ENCODE assay signal across 16 cellular contexts in genomic region chr3:112740800-112741199, GRCh38.
"Had no signal": no experiment of that assay in that cellular context is flagged by ENCODE, and none has a peak within 500 bp of the region (broad histone marks: within the 10 kb centered on the region; RNA-seq: fewer than 3 reads in every experiment).

No MANE protein-coding gene starts in this region.

- H3K36me3 Mint-ChIP-seq: activated naive CD8-positive, alpha-beta T cell treated with anti-CD3 and anti-CD28 coated beads, Interleukin-2, amount 10 ng/mL, durations not matched to agents 7 days and 5 days; natural killer cell had no signal

- H3K27ac Mint-ChIP-seq: activated naive CD8-positive, alpha-beta T cell treated with anti-CD3 and anti-CD28 coated beads, Interleukin-2, amount 10 ng/mL, durations not matched to agents 7 days and 5 days; natural killer cell; progenitor cell of endocrine pancreas had no signal

- H3K27ac ChIP-seq: ascending aorta, colonic mucosa had no signal

- H3K9me3 Mint-ChIP-seq: natural killer cell had no signal

- H3K4me3 ChIP-seq: ascending aorta, colonic mucosa, lung had no signal

- H3K4me1 ChIP-seq: ascending aorta, colonic mucosa had no signal

- DNase-seq: activated CD4-positive, CD25-positive, alpha-beta regulatory T cell; activated effector memory CD4-positive, alpha-beta T cell treated with Interleukin-2 at 50 U/mL for 16 hours; activated naive CD8-positive, alpha-beta T cell treated with anti-CD3 and anti-CD28 coated beads, Interleukin-2, amount 10 ng/mL, durations not matched to agents 7 days and 5 days; colonic mucosa; foreskin melanocyte; head of caudate nucleus; left colon; natural killer cell; occipital lobe; right cardiac atrium; SK-N-SH; small intestine; trophoblast cell had no signal

- H3K27me3 ChIP-seq: ascending aorta, colonic mucosa had no signal

- H3K4me3 Mint-ChIP-seq: activated naive CD8-positive, alpha-beta T cell treated with anti-CD3 and anti-CD28 coated beads, Interleukin-2, amount 10 ng/mL, durations not matched to agents 7 days and 5 days; natural killer cell had no signal

- ATAC-seq: left colon, right cardiac atrium had no signal

- H3K27me3 Mint-ChIP-seq: activated naive CD8-positive, alpha-beta T cell treated with anti-CD3 and anti-CD28 coated beads, Interleukin-2, amount 10 ng/mL, durations not matched to agents 7 days and 5 days; progenitor cell of endocrine pancreas had no signal

- H3K9me3 ChIP-seq: ascending aorta, colonic mucosa, SK-N-SH had no signal

- H3K36me3 ChIP-seq: ascending aorta, colonic mucosa had no signal
